In genomic region chr5:174311531-174312269, GRCh38 we compare ENCODE assay signal across 8 cellular contexts.
A peak's percentile ranks its signal among the peaks of the same experiment; 100 is the strongest.
DNase-seq lines count a peak whose midpoint lies in the region; ATAC-seq and TF ChIP-seq lines count a peak whose summit lies in the region.

No MANE protein-coding gene starts in this region.

- WGBS in stomach, 5 donors, result 5 to 11% (median 8%) methylated on average over 18 to 58 of the region's 58 CpGs

- intact Hi-C loops in OCI-LY7 (cut with micrococcal nuclease; ENCODE audit: unreplicated experiment) (loop anchor here (1.0 to 10.0 kb wide), 2 partner anchors 266 to 697 kb away; partner anchors contain the start of genes BOD1 and NSG2), stomach (cut with DNase I; ENCODE audit: low total_unique reads) (loop anchor here (10.0 kb wide), 2 partner anchors 257 to 1017 kb away; no protein-coding TSS in a partner anchor)

- no peak overlapping the region for H3K9ac ChIP-seq in fibroblast of lung (ENCODE audit: insufficient read depth, low read length)

- no TSS peak for BruUV-seq in OCI-LY7 (replicated peaks; lab: Mats Ljungman, UMichigan)

- no peaks in the 10 kb centered on the region for H3K36me3 ChIP-seq in OCI-LY7 (ENCODE audit: insufficient read depth, low read length)
- no peaks in the 10 kb centered on the region for H3K36me3 ChIP-seq in fibroblast of lung (ENCODE audit: control insufficient read depth, insufficient read depth, low read length)
- H3K36me3 ChIP-seq in stomach, result no peaks in the 10 kb centered on the region

- no peak for TF ChIP-seq EP300 in stomach (IDR thresholded peaks at IDR 0.05)

- TF ChIP-seq CTCF in OCI-LY7 (conservative IDR thresholded peaks at IDR 0.05; ENCODE audit: low read length) (peak; percentile 76), fibroblast of lung (conservative IDR thresholded peaks at IDR 0.05 in 1 of 2, IDR thresholded peaks at IDR 0.05 in 1 of 2; ENCODE audit: low read depth in 1 of 2, low read length in 2 of 2) (peak; percentile 59 to 61), stomach (IDR thresholded peaks at IDR 0.05) (peak in 4 of 7 experiments; percentile 59 to 94 (median 78))

- H3K9me3 ChIP-seq in OCI-LY7 (ENCODE audit: low read length) (no peaks in the 10 kb centered on the region), fibroblast of lung (ENCODE audit: control insufficient read depth, insufficient read depth, low read depth, low read length) (no peaks in the 10 kb centered on the region), stomach (no peaks in the 10 kb centered on the region)

- H3K4me2 ChIP-seq in OCI-LY7 (ENCODE audit: low read length) (no peak overlapping the region), fibroblast of lung (ENCODE audit: extremely low read depth, insufficient read depth, low read length) (peak overlapping the region; percentile 23)

- H2AFZ ChIP-seq in OCI-LY7 (ENCODE audit: low read length) (no peak overlapping the region), fibroblast of lung (ENCODE audit: low read length) (no peak overlapping the region)

- H3K4me3 Mint-ChIP-seq in activated T-cell treated with anti-CD3 and anti-CD28 coated beads, Interleukin-2, amount 50 U/mL, for 4 hours, result no peak overlapping the region
- H3K4me3 Mint-ChIP-seq in natural killer cell treated with Interleukin-12 subunit alpha and Interleukin-12 subunit beta and Interleukin-15 and Interleukin-18, amount 100 ng/mL, for 72 hours, result no peak overlapping the region

- CTCF ChIA-PET in OCI-LY7 (lab: Charles Lee; ENCODE audit: unreplicated experiment), result interaction anchor here (0.6 to 0.9 kb wide), 2 partner anchors 254 to 276 kb away, joined by 3 read pairs; no protein-coding TSS in a partner anchor

- H3K4me1 Mint-ChIP-seq in activated T-cell treated with anti-CD3 and anti-CD28 coated beads, Interleukin-2, amount 50 U/mL, for 4 hours (ENCODE audit: low read depth), result peaks cover 2% of the 10 kb centered on the region
- peaks cover 0 to 7% of the 10 kb centered on the region in 2 donors for H3K4me1 Mint-ChIP-seq in natural killer cell treated with Interleukin-12 subunit alpha and Interleukin-12 subunit beta and Interleukin-15 and Interleukin-18, amount 100 ng/mL, for 72 hours (ENCODE audit: low read depth in 2 of 2)

- no peaks in the 10 kb centered on the region for H3K36me3 Mint-ChIP-seq in activated T-cell treated with anti-CD3 and anti-CD28 coated beads, Interleukin-2, amount 50 U/mL, for 4 hours (ENCODE audit: insufficient read depth)
- H3K36me3 Mint-ChIP-seq in natural killer cell treated with Interleukin-12 subunit alpha and Interleukin-12 subunit beta and Interleukin-15 and Interleukin-18, amount 100 ng/mL, for 72 hours, result no peaks in the 10 kb centered on the region

- DNase-seq in DMS 273 (lab: John Stamatoyannopoulos, UW; ENCODE audit: unreplicated experiment) (peak; percentile 75), DMS 273 treated with DMSO at 0.1 percent for 48 hours (lab: John Stamatoyannopoulos, UW) (no peak), OCI-LY7 (ENCODE audit: low spot score) (peak; percentile 27), fibroblast of lung (ENCODE audit: low read depth in 2 of 2) (peak; percentile 50 to 58), stomach (peak; percentile 72)
- DNase-seq in activated T-cell treated with anti-CD3 and anti-CD28 coated beads, Interleukin-2, amount 50 U/mL, for 4 hours, result peak; percentile 36
- no peak for DNase-seq in natural killer cell treated with Interleukin-12 subunit alpha and Interleukin-12 subunit beta and Interleukin-15 and Interleukin-18, amount 100 ng/mL, for 72 hours (ENCODE audit: low spot score)

- no peaks in the 10 kb centered on the region for H3K27me3 ChIP-seq in fibroblast of lung (ENCODE audit: control insufficient read depth, insufficient read depth, low read length)
- H3K27me3 ChIP-seq in stomach, result peaks cover 0 to 57% (median 18%) of the 10 kb centered on the region in 3 donors

- no peaks in the 10 kb centered on the region for H3K9me2 ChIP-seq in OCI-LY7 (ENCODE audit: insufficient read depth, low read length)

- H3K4me3 ChIP-seq in OCI-LY7 (ENCODE audit: low read depth, low read length, poor library complexity, severe bottlenecking) (no peak overlapping the region), fibroblast of lung (replicated peaks in 1 of 4; ENCODE audit: control extremely low read depth in 1 of 4, insufficient read depth in 1 of 4, low read depth in 3 of 4, low read length in 4 of 4) (peak overlapping the region in 2 of 4 experiments; percentile 10 to 46), stomach (peak overlapping the region; percentile 40 to 56 (median 44))

- no peaks in the 10 kb centered on the region for H3K4me1 ChIP-seq in OCI-LY7 (ENCODE audit: insufficient read depth, low read length, poor library complexity, severe bottlenecking)
- no peaks in the 10 kb centered on the region for H3K4me1 ChIP-seq in fibroblast of lung (ENCODE audit: control insufficient read depth, extremely low read depth, insufficient read depth, low read length)
- H3K4me1 ChIP-seq in stomach, result peaks cover 5 to 12% (median 11%) of the 10 kb centered on the region in 4 donors

- no peak overlapping the region for H3K27ac Mint-ChIP-seq in natural killer cell treated with Interleukin-12 subunit alpha and Interleukin-12 subunit beta and Interleukin-15 and Interleukin-18, amount 100 ng/mL, for 72 hours

- H3K9me3 Mint-ChIP-seq in activated T-cell treated with anti-CD3 and anti-CD28 coated beads, Interleukin-2, amount 50 U/mL, for 4 hours, result no peaks in the 10 kb centered on the region
- no peaks in the 10 kb centered on the region for H3K9me3 Mint-ChIP-seq in natural killer cell treated with Interleukin-12 subunit alpha and Interleukin-12 subunit beta and Interleukin-15 and Interleukin-18, amount 100 ng/mL, for 72 hours

- H3K79me2 ChIP-seq in OCI-LY7 (ENCODE audit: insufficient read depth, low read depth, low read length) (no peaks in the 10 kb centered on the region), fibroblast of lung (ENCODE audit: control insufficient read depth, insufficient read depth, low read length) (no peaks in the 10 kb centered on the region)

- H3K27ac ChIP-seq in OCI-LY7 (ENCODE audit: low read depth, low read length, poor library complexity, severe bottlenecking) (no peak overlapping the region), fibroblast of lung (ENCODE audit: insufficient read depth, low read length) (no peak overlapping the region), stomach (no peak overlapping the region)

- peaks cover 46% of the 10 kb centered on the region for H3K27me3 Mint-ChIP-seq in activated T-cell treated with anti-CD3 and anti-CD28 coated beads, Interleukin-2, amount 50 U/mL, for 4 hours (ENCODE audit: low read depth)
- peaks cover 34 to 35% of the 10 kb centered on the region in 2 donors for H3K27me3 Mint-ChIP-seq in natural killer cell treated with Interleukin-12 subunit alpha and Interleukin-12 subunit beta and Interleukin-15 and Interleukin-18, amount 100 ng/mL, for 72 hours

- peak; percentile 68 for ATAC-seq in HG03135 (IDR thresholded peaks at IDR 0.05; ENCODE audit: unreplicated experiment)
- peak; percentile 71 to 87 for ATAC-seq in activated T-cell treated with anti-CD3 and anti-CD28 coated beads, Interleukin-2, amount 50 U/mL, for 4 hours
- peak; percentile 42 to 66 for ATAC-seq in natural killer cell treated with Interleukin-12 subunit alpha and Interleukin-12 subunit beta and Interleukin-15 and Interleukin-18, amount 100 ng/mL, for 72 hours

- no peaks in the 10 kb centered on the region for H4K20me1 ChIP-seq in OCI-LY7 (ENCODE audit: insufficient read depth, low read length)
- H4K20me1 ChIP-seq in fibroblast of lung (ENCODE audit: control insufficient read depth, extremely low read depth, insufficient read depth, low read length), result no peaks in the 10 kb centered on the region

- POLR2A ChIA-PET in OCI-LY7 (lab: Charles Lee), result no interaction called here

- no peak for TF ChIP-seq POLR2A in stomach (IDR thresholded peaks at IDR 0.05)

Comparison
In these comparisons a context has a peak if more than half of its experiments do, and no peak if none do; other contexts are left out.
1. DNase-seq: peak in DMS 273 (single experiment), OCI-LY7 (single experiment), activated T-cell treated with anti-CD3 and anti-CD28 coated beads, Interleukin-2, amount 50 U/mL, for 4 hours (single experiment), fibroblast of lung (2 of 2) and stomach (single experiment); none in DMS 273 treated with DMSO at 0.1 percent for 48 hours (single experiment) and natural killer cell treated with Interleukin-12 subunit alpha and Interleukin-12 subunit beta and Interleukin-15 and Interleukin-18, amount 100 ng/mL, for 72 hours (single experiment).
2. Peak in every context shown above with its lines, with median percentiles within 50 percentile points of each other: ATAC-seq and CTCF ChIP-seq.